In genomic region chr2:230318190-230319121, GRCh38 we compare ENCODE assay signal across 9 cellular contexts. TPM values are rescaled to one million over a fixed set of nuclear protein-coding genes. Genes with fewer than 3 reads are reported as not detected.
A peak's percentile ranks its signal among the peaks of the same experiment; 100 is the strongest.
DNase-seq lines count a peak whose midpoint lies in the region; ATAC-seq and TF ChIP-seq lines count a peak whose summit lies in the region.
"Had no signal": no experiment of that assay in that cellular context is flagged by ENCODE, and none has a peak within 500 bp of the region (broad histone marks: within the 10 kb centered on the region; RNA-seq: fewer than 3 reads in every experiment).

No MANE protein-coding gene starts in this region.

- peak overlapping the region; percentile 99 for H3K27ac Mint-ChIP-seq in activated CD4-positive, alpha-beta T cell treated with anti-CD3 and anti-CD28 coated beads for 36 hours
- H3K27ac Mint-ChIP-seq in natural killer cell: peak overlapping the region; percentile 79
- H3K27ac Mint-ChIP-seq: GM23338 had no signal

- peaks cover 18% of the 10 kb centered on the region for H3K36me3 Mint-ChIP-seq in activated CD4-positive, alpha-beta T cell treated with anti-CD3 and anti-CD28 coated beads for 36 hours (ENCODE audit: low read depth)
- H3K36me3 Mint-ChIP-seq in natural killer cell: peaks cover 12% of the 10 kb centered on the region

- H3K4me3 Mint-ChIP-seq in activated CD4-positive, alpha-beta T cell treated with anti-CD3 and anti-CD28 coated beads for 36 hours: peak overlapping the region; percentile 23
- peak overlapping the region; percentile 83 for H3K4me3 Mint-ChIP-seq in natural killer cell
- H3K4me3 Mint-ChIP-seq: GM23338 had no signal

- no peak for DNase-seq in activated CD4-positive, alpha-beta T cell treated with anti-CD3 and anti-CD28 coated beads for 36 hours
- DNase-seq in activated CD4-positive, alpha-beta T cell treated with anti-CD3 and anti-CD28 coated beads for 4 hours: no peak
- DNase-seq in NOMO-1 treated with DMSO at 0.1 percent for 48 hours (lab: John Stamatoyannopoulos, UW; ENCODE audit: unreplicated experiment) (peak; percentile 56), natural killer cell (no peak), A673 (ENCODE audit: low spot score) (no peak), NCI-H2171 (lab: John Stamatoyannopoulos, UW) (no peak)

- intact Hi-C loops in activated CD4-positive, alpha-beta T cell treated with anti-CD3 and anti-CD28 coated beads for 36 hours (cut with DNase I, micrococcal nuclease): loop anchor here (1.0 to 5.0 kb wide), 4 partner anchors 49 to 294 kb away; no protein-coding TSS in a partner anchor
- intact Hi-C loops in natural killer cell (cut with micrococcal nuclease): loop anchor here (5.0 kb wide), 1 partner anchor 294 kb away; no protein-coding TSS in a partner anchor
- intact Hi-C loops in A673 (cut with micrococcal nuclease; ENCODE audit: unreplicated experiment): no loop called here

- peaks cover 53% of the 10 kb centered on the region for H3K4me1 Mint-ChIP-seq in activated CD4-positive, alpha-beta T cell treated with anti-CD3 and anti-CD28 coated beads for 36 hours
- peaks cover 42 to 48% of the 10 kb centered on the region in 2 donors for H3K4me1 Mint-ChIP-seq in natural killer cell
- H3K4me1 Mint-ChIP-seq: GM23338 had no signal

- H3K4me1 ChIP-seq in A673 (ENCODE audit: insufficient read depth, low read length, poor library complexity, severe bottlenecking): no peaks in the 10 kb centered on the region

- POLR2A ChIA-PET in activated CD4-positive, alpha-beta T cell treated with anti-CD3 and anti-CD28 coated beads for 36 hours (lab: Charles Lee): no interaction called here
- POLR2A ChIA-PET in A673 (lab: Charles Lee; ENCODE audit: low non-redundant PET): no interaction called here

- no peaks in the 10 kb centered on the region for H3K27me3 ChIP-seq in A673 (replicated peaks; ENCODE audit: insufficient read depth, low read depth, low read length, poor library complexity)

- CTCF ChIA-PET in activated CD4-positive, alpha-beta T cell treated with anti-CD3 and anti-CD28 coated beads for 36 hours (lab: Charles Lee): interaction anchor here (0.7 kb wide), 1 partner anchor 251 kb away, joined by 3 read pairs; no protein-coding TSS in a partner anchor
- CTCF ChIA-PET in A673 (lab: Charles Lee): no interaction called here

- no peak overlapping the region for H3K27ac ChIP-seq in A673 (ENCODE audit: low read depth, low read length, poor library complexity, severe bottlenecking)

- no peak for TF ChIP-seq CTCF in natural killer cell (IDR thresholded peaks at IDR 0.05)
- no peak for TF ChIP-seq CTCF in A673 (conservative IDR thresholded peaks at IDR 0.05; ENCODE audit: low read depth, low read length)

- peak; percentile 6 for ATAC-seq in activated CD4-positive, alpha-beta T cell treated with anti-CD3 and anti-CD28 coated beads for 36 hours
- peak; percentile 44 for ATAC-seq in HG02642 (IDR thresholded peaks at IDR 0.05; ENCODE audit: poor library complexity, unreplicated experiment)
- ATAC-seq in natural killer cell: peak in 2 of 3 donors; percentile 18 to 21
- ATAC-seq in HG03520 (IDR thresholded peaks at IDR 0.05; ENCODE audit: unreplicated experiment): no peak
- ATAC-seq: GM23338 had no signal

- H3K9me3 Mint-ChIP-seq in activated CD4-positive, alpha-beta T cell treated with anti-CD3 and anti-CD28 coated beads for 36 hours (ENCODE audit: low read depth): no peaks in the 10 kb centered on the region
- H3K9me3 Mint-ChIP-seq in natural killer cell: no peaks in the 10 kb centered on the region

- H3K9me3 ChIP-seq in A673 (ENCODE audit: low read depth, low read length, poor library complexity, severe bottlenecking): no peaks in the 10 kb centered on the region

- H3K36me3 ChIP-seq in A673 (ENCODE audit: insufficient read depth, low read length, poor library complexity, severe bottlenecking): no peaks in the 10 kb centered on the region

- H3K4me3 ChIP-seq in A673 (ENCODE audit: low read depth, low read length, poor library complexity, severe bottlenecking): no peak overlapping the region
- H3K4me3 ChIP-seq: GM23338 had no signal

- H3K27me3 Mint-ChIP-seq in activated CD4-positive, alpha-beta T cell treated with anti-CD3 and anti-CD28 coated beads for 36 hours: no peaks in the 10 kb centered on the region
- no peaks in the 10 kb centered on the region for H3K27me3 Mint-ChIP-seq in natural killer cell (ENCODE audit: low read depth in 2 of 2)

- no TSS peak for BruUV-seq in A673 (replicated peaks; lab: Mats Ljungman, UMichigan)

RNA-seq across cellular contexts. Expression of gene SP140L, which starts 8.5 kb away (rescaled TPM):
- total RNA-seq in activated CD4-positive, alpha-beta T cell treated with anti-CD3 and anti-CD28 coated beads for 36 hours: 10 to 100 TPM; 40.1 to 43.4 TPM
- total RNA-seq in natural killer cell (10 to 100 TPM; 58.4 to 92.6 (median 73.4) TPM), A673 (2021) (0.37 and 0.61 TPM in 2 replicates)

Comparison
In these comparisons a context has a peak if more than half of its experiments do, and no peak if none do; other contexts are left out.
1. RNA of gene SP140L, which starts 8.5 kb away (total RNA-seq): 58.4 to 92.6 TPM in natural killer cell and 40.1 to 43.4 TPM in activated CD4-positive, alpha-beta T cell treated with anti-CD3 and anti-CD28 coated beads for 36 hours; 0.37 to 0.61 TPM in A673; every median in the first group is over 10 times any median in the second.